Comparison of ENCODE assay signal across 8 cellular contexts in the genomic region with DNA sequence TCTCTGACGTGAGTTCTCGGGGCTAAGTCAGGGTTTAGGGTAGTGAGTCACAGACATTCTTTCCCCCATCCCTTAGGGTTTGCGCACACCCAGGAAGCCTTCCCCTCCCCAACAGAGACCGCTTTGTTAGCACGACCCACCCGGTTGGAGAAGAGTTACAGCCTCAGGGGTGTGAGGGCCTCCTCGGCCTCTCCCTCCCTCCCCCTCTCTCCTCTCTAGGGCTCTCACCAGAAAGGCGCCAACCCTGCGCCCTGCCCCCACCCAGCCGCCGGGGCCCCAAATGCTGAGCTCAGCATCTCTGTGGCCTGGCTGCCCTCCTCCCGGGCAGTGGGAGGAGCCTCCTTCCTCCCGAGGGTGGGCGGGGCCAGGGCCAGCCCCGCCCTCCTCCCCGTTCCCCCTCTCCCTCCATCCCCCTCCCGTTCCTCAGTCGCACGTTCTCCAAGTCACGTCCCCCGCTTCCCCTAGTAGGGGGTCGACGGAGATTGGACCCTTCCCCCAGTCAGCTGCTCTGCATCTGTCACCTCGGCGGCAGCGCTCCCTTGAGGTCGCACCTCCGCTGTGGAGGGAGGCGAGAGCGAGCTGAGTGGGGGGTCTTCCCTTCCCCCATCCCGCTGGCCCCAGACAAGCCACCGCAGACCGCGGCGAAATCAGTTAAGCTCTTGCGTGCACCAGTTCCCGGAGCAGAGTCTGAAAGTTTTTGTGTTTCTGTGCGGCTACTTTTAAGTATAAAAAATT. TPM values are rescaled to one million over a fixed set of nuclear protein-coding genes. Genes with fewer than 3 reads are reported as not detected.
DNase-seq lines count a peak whose midpoint lies in the region; ATAC-seq and TF ChIP-seq lines count a peak whose summit lies in the region.

No MANE protein-coding gene starts in this region.

- no peaks in the 10 kb centered on the region for H3K36me3 ChIP-seq in Panc1 (ENCODE audit: control insufficient read depth, insufficient read depth, low read length)
- no peaks in the 10 kb centered on the region for H3K36me3 ChIP-seq in stomach

- WGBS in stomach, 5 donors, result 3 to 5% (median 4%) methylated on average over 22 to 38 of the region's 38 CpGs

- CTCF ChIA-PET in CD4-positive, alpha-beta T cell (lab: Charles Lee), result interaction anchor here (0.7 to 4.3 kb wide), 12 partner anchors 9 to 79 kb away, joined by 3 to 20 read pairs (median 4); partner anchors contain the start of gene DDIT4
- CTCF ChIA-PET in Panc1 (lab: Charles Lee), result interaction anchor here (0.6 to 0.9 kb wide), 4 partner anchors 12 to 92 kb away, joined by 3 to 6 read pairs (median 4); no protein-coding TSS in a partner anchor

- no peaks in the 10 kb centered on the region for H3K36me3 Mint-ChIP-seq in CD4-positive, alpha-beta T cell (ENCODE audit: low read depth)
- H3K36me3 Mint-ChIP-seq in nephron (ENCODE audit: low read depth), result no peaks in the 10 kb centered on the region

- peak; percentile 64 to 82 (median 72) for DNase-seq in CD4-positive, alpha-beta T cell
- no peak for DNase-seq in Panc1 (ENCODE audit: low read depth, low spot score)
- DNase-seq in activated T-helper 1 cell treated with anti-CD3 and anti-CD28 coated beads, Interleukin-2, amount 50 U/mL, for 16 hours (ENCODE audit: low read depth in 1 of 2, low spot score in 1 of 2), result peak; percentile 46 to 72
- DNase-seq in fibroblast of pulmonary artery (ENCODE audit: low read depth), result peak; percentile 90
- peak; percentile 83 for DNase-seq in stomach

- no peaks in the 10 kb centered on the region for H3K9me3 Mint-ChIP-seq in CD4-positive, alpha-beta T cell
- no peaks in the 10 kb centered on the region for H3K9me3 Mint-ChIP-seq in nephron

- H3K4me3 Mint-ChIP-seq in CD4-positive, alpha-beta T cell, result peak overlapping the region; percentile 84
- peak overlapping the region; percentile 75 to 81 (median 79) for H3K4me3 Mint-ChIP-seq in nephron

- in situ Hi-C loops in Panc1 (cut with HindIII; ENCODE audit: low pct_unique_long_range_greater_than_20kb, low sequenced_read_pairs), result no loop called here

- TF ChIP-seq POLR2A in stomach (IDR thresholded peaks at IDR 0.05), result no peak

- peak; percentile 22 for TF ChIP-seq EP300 in stomach (IDR thresholded peaks at IDR 0.05)

- BruUV-seq in Panc1 (replicated peaks; lab: Mats Ljungman, UMichigan), result no TSS peak

- peaks cover 72% of the 10 kb centered on the region for H3K4me1 Mint-ChIP-seq in CD4-positive, alpha-beta T cell (ENCODE audit: low read depth)
- H3K4me1 Mint-ChIP-seq in nephron, result peaks cover 67% of the 10 kb centered on the region

- H3K4me1 ChIP-seq in Panc1 (ENCODE audit: control insufficient read depth, insufficient read depth, low read length), result peaks cover 31% of the 10 kb centered on the region
- H3K4me1 ChIP-seq in stomach, result peaks cover 61 to 79% (median 71%) of the 10 kb centered on the region in 4 donors

- peak overlapping the region; percentile 80 for H3K27ac ChIP-seq in CD4-positive, alpha-beta T cell (ENCODE audit: low read depth, low read length)
- peak overlapping the region; percentile 89 for H3K27ac ChIP-seq in Panc1 (ENCODE audit: low read length)
- peak overlapping the region; percentile 89 to 96 (median 94) for H3K27ac ChIP-seq in stomach

- TF ChIP-seq CTCF in CD4-positive, alpha-beta T cell (IDR thresholded peaks at IDR 0.05), result no peak
- TF ChIP-seq CTCF in Panc1 (IDR thresholded peaks at IDR 0.05) (no peak), fibroblast of pulmonary artery (IDR thresholded peaks at IDR 0.05; ENCODE audit: low read length, missing control alignments) (peak; percentile 1), nephron (IDR thresholded peaks at IDR 0.05; ENCODE audit: unreplicated experiment in 3 of 3) (no peak), stomach (IDR thresholded peaks at IDR 0.05) (no peak)

- H3K27me3 ChIP-seq in CD4-positive, alpha-beta T cell (ENCODE audit: control insufficient read depth, insufficient read depth, low read length), result no peaks in the 10 kb centered on the region
- no peaks in the 10 kb centered on the region for H3K27me3 ChIP-seq in Panc1 (ENCODE audit: control insufficient read depth, insufficient read depth, low read length)
- no peaks in the 10 kb centered on the region for H3K27me3 ChIP-seq in stomach

- H3K4me3 ChIP-seq in Panc1 (ENCODE audit: low read depth in 2 of 2, low read length in 2 of 2) (peak overlapping the region; percentile 57 to 58), fibroblast of pulmonary artery (replicated peaks; ENCODE audit: low read depth, low read length) (peak overlapping the region; percentile 47), stomach (peak overlapping the region; percentile 41 to 55 (median 50))

- intact Hi-C loops in CD4-positive, alpha-beta T cell (cut with DNase I, micrococcal nuclease), result loop anchor here in 1 of 2 experiments (2.0 to 5.0 kb wide), 3 partner anchors 14 to 43 kb away; partner anchors contain the start of genes ANAPC16 and ASCC1
- intact Hi-C loops in Panc1 (cut with micrococcal nuclease; ENCODE audit: unreplicated experiment) (no loop called here), stomach (cut with DNase I; ENCODE audit: low total_unique reads) (no loop called here)

- H3K27ac Mint-ChIP-seq in CD4-positive, alpha-beta T cell, result peak overlapping the region; percentile 85
- H3K27ac Mint-ChIP-seq in nephron, result peak overlapping the region; percentile 99 to 100 (median 100)

- H3K9me3 ChIP-seq in CD4-positive, alpha-beta T cell (ENCODE audit: control insufficient read depth, low read length), result no peaks in the 10 kb centered on the region
- H3K9me3 ChIP-seq in Panc1 (ENCODE audit: control insufficient read depth, insufficient read depth, low read depth, low read length) (no peaks in the 10 kb centered on the region), stomach (no peaks in the 10 kb centered on the region)

- POLR2A ChIA-PET in CD4-positive, alpha-beta T cell (lab: Charles Lee), result interaction anchor here (0.7 to 4.7 kb wide), 16 partner anchors 11 to 173 kb away, joined by 3 to 53 read pairs (median 7); partner anchors contain the start of genes ANAPC16, ASCC1 and DDIT4
- POLR2A ChIA-PET in Panc1 (lab: Charles Lee), result interaction anchor here (0.6 kb wide), 1 partner anchor 537 kb away, joined by 5 read pairs; no protein-coding TSS in a partner anchor

- peak; percentile 76 for ATAC-seq in CD4-positive, alpha-beta T cell (ENCODE audit: poor library complexity)
- peak; percentile 66 for ATAC-seq in GM19463 (IDR thresholded peaks at IDR 0.05; ENCODE audit: unreplicated experiment)
- peak; percentile 20 for ATAC-seq in HG03575 (IDR thresholded peaks at IDR 0.05; ENCODE audit: extremely low read depth, insufficient number of reproducible peaks, low FRiP score, unreplicated experiment)
- peak; percentile 88 for ATAC-seq in Panc1

- H3K27me3 Mint-ChIP-seq in CD4-positive, alpha-beta T cell, result no peaks in the 10 kb centered on the region
- peaks cover 3% of the 10 kb centered on the region for H3K27me3 Mint-ChIP-seq in nephron (ENCODE audit: low read depth)

RNA-seq across cellular contexts. Expression of gene DDIT4, which starts 13.0 kb away (rescaled TPM):
- 100 to 1,000 TPM; 427 to 436 TPM for total RNA-seq in CD4-positive, alpha-beta T cell
- 157 TPM for total RNA-seq in Panc1 (2021; ENCODE audit: unreplicated experiment)
- 344 TPM for polyA plus RNA-seq in Panc1 (2012; ENCODE audit: insufficient read length)
- total RNA-seq in stomach, result 100 to 1,000 TPM in 4 of 5 donors, 10 to 100 TPM in 1; 89.9 to 188 (median 154) TPM
- polyA plus RNA-seq in stomach, result 100 to 1,000 TPM; 122 to 176 (median 170) TPM

RNA-seq across cellular contexts. Expression of gene ASCC1, which starts 44.7 kb away (rescaled TPM):
- 10 to 100 TPM; 16.5 to 19.0 TPM for total RNA-seq in CD4-positive, alpha-beta T cell
- 114 TPM for total RNA-seq in Panc1 (2021; ENCODE audit: unreplicated experiment)
- 72.9 TPM for polyA plus RNA-seq in Panc1 (2012; ENCODE audit: insufficient read length)
- 100 to 1,000 TPM in 1 of 5 donors, 10 to 100 TPM in 2, 1 to 10 TPM in 2; 4.3 to 142 (median 19.4) TPM for total RNA-seq in stomach
- 10 to 100 TPM in 2 of 3 donors, 1 to 10 TPM in 1; 8.4 to 14.7 (median 12.5) TPM for polyA plus RNA-seq in stomach

RNA-seq across cellular contexts. Expression of gene ANAPC16, which starts 44.9 kb away (rescaled TPM):
- total RNA-seq in CD4-positive, alpha-beta T cell, result 10 to 100 TPM; 61.9 to 64.3 TPM
- total RNA-seq in Panc1 (2021; ENCODE audit: unreplicated experiment) (110 TPM), stomach (100 to 1,000 TPM in 2 of 5 donors, 10 to 100 TPM in 3; 12.7 to 104 (median 68.8) TPM)
- 77.2 TPM for polyA plus RNA-seq in Panc1 (2012; ENCODE audit: insufficient read length)
- 100 to 1,000 TPM; 164 to 231 (median 170) TPM for polyA plus RNA-seq in stomach

Comparison
In these comparisons a context has a peak if more than half of its experiments do, and no peak if none do; other contexts are left out.
1. ATAC-seq: peak in every context shown above with its lines; median percentile 88 in Panc1; 76 in CD4-positive, alpha-beta T cell; 66 in GM19463; 20 in HG03575.